24 cellular contexts compared by ENCODE assay signal in genomic region chr20:35326732-35327073, GRCh38. TPM values are rescaled to one million over a fixed set of nuclear protein-coding genes. Genes with fewer than 3 reads are reported as not detected.
DNase-seq lines count a peak whose midpoint lies in the region; ATAC-seq and TF ChIP-seq lines count a peak whose summit lies in the region.
"Had no signal": no experiment of that assay in that cellular context is flagged by ENCODE, and none has a peak within 500 bp of the region (broad histone marks: within the 10 kb centered on the region; RNA-seq: fewer than 3 reads in every experiment).

No MANE protein-coding gene starts in this region.

- TF ChIP-seq POLR2A in adrenal gland (IDR thresholded peaks at IDR 0.05) (no peak), stomach (IDR thresholded peaks at IDR 0.05) (no peak)

- WGBS in SK-N-SH (ENCODE audit: low lambda C conversion rate): 95% methylated on average over 3 of the region's 3 CpGs
- 77 to 88% (median 81%) methylated on average over 3 of the region's 3 CpGs for WGBS in adrenal gland, 4 donors
- 47% methylated on average over 3 of the region's 3 CpGs for WGBS in liver
- 79 to 95% (median 84%) methylated on average over 3 of the region's 3 CpGs for WGBS in stomach, 5 donors

- no peaks in the 10 kb centered on the region for H3K9me3 ChIP-seq in SK-N-SH
- H3K9me3 ChIP-seq in adrenal gland (replicated peaks in 1 of 3): no peaks in the 10 kb centered on the region
- H3K9me3 ChIP-seq in liver (ENCODE audit: control insufficient read depth in 4 of 4, low read length in 3 of 4): no peaks in the 10 kb centered on the region
- no peaks in the 10 kb centered on the region for H3K9me3 ChIP-seq in stomach
- H3K9me3 ChIP-seq in MM.1S (replicated peaks; ENCODE audit: insufficient read depth, low read length): no peaks in the 10 kb centered on the region
- H3K9me3 ChIP-seq: BLaER1 treated with 17β-estradiol and CSF1 and Interleukin-3, amounts not matched to agents 10 nM and 100 nM; esophagus muscularis mucosa; left ventricle myocardium inferior; tibial nerve had no signal

- H2AFZ ChIP-seq in SK-N-SH (ENCODE audit: low read depth) (no peak overlapping the region), MM.1S (ENCODE audit: low read length) (no peak overlapping the region)

- TF ChIP-seq RAD21 in SK-N-SH (IDR thresholded peaks at IDR 0.05; ENCODE audit: low read length) (no peak), liver (IDR thresholded peaks at IDR 0.05) (no peak)

- H3K27me3 ChIP-seq in SK-N-SH (ENCODE audit: insufficient read depth) (no peaks in the 10 kb centered on the region), adrenal gland (no peaks in the 10 kb centered on the region), liver (ENCODE audit: control insufficient read depth in 4 of 4, insufficient read depth in 4 of 4, low read length in 3 of 4) (no peaks in the 10 kb centered on the region), stomach (no peaks in the 10 kb centered on the region), MM.1S (replicated peaks; ENCODE audit: insufficient read depth, low read length) (no peaks in the 10 kb centered on the region)
- H3K27me3 ChIP-seq: BLaER1 treated with 17β-estradiol and CSF1 and Interleukin-3, amounts not matched to agents 10 nM and 100 nM; cardiac muscle cell; esophagus muscularis mucosa; tibial nerve had no signal

- ATAC-seq in SK-N-SH treated with all-trans-retinoic acid at 6 μM for 48 hours (no peak), GM21360 (IDR thresholded peaks at IDR 0.05; ENCODE audit: unreplicated experiment) (no peak)

- no peak overlapping the region for H3K4me3 ChIP-seq in SK-N-SH (ENCODE audit: low read depth in 2 of 2, low read length in 1 of 2)
- H3K4me3 ChIP-seq in adrenal gland: no peak overlapping the region
- H3K4me3 ChIP-seq in liver (ENCODE audit: low read depth in 1 of 3, low read length in 3 of 3): no peak overlapping the region
- H3K4me3 ChIP-seq in stomach: no peak overlapping the region
- no peak overlapping the region for H3K4me3 ChIP-seq in MM.1S (ENCODE audit: low read length)
- H3K4me3 ChIP-seq: BLaER1 treated with 17β-estradiol and CSF1 and Interleukin-3, amounts not matched to agents 10 nM and 100 nM; cardiac muscle cell; esophagus muscularis mucosa; left ventricle myocardium inferior; tibial nerve had no signal

- no peak for TF ChIP-seq EP300 in SK-N-SH (IDR thresholded peaks at IDR 0.05; ENCODE audit: borderline replicate concordance in 1 of 2, low read depth in 1 of 2, low read length in 1 of 2)
- no peak for TF ChIP-seq EP300 in stomach (IDR thresholded peaks at IDR 0.05)

- H4K20me1 ChIP-seq in SK-N-SH (ENCODE audit: insufficient read depth) (no peaks in the 10 kb centered on the region), MM.1S (ENCODE audit: insufficient read depth, low read length) (no peaks in the 10 kb centered on the region)

- H3F3A ChIP-seq in SK-N-SH (replicated peaks; ENCODE audit: insufficient read depth) (peaks cover 3% of the 10 kb centered on the region), MM.1S (ENCODE audit: insufficient read depth, low read length) (no peaks in the 10 kb centered on the region)

- no peak for DNase-seq in SK-N-SH
- no peak for DNase-seq in adrenal gland
- no peak for DNase-seq in stomach
- DNase-seq in posterior cingulate gyrus: no peak
- DNase-seq in MM.1S: no peak
- DNase-seq: 8988T; activated CD4-positive, CD25-positive, alpha-beta regulatory T cell treated with anti-CD3 and anti-CD28 coated beads, Interleukin-2, amount 50 U/mL, for 72 hours; GOT3; left ventricle myocardium inferior; NCI-H748 treated with DMSO at 0.1 percent for 48 hours; occipital lobe; right cardiac atrium; stimulated activated naive B cell treated with anti-CD40 and anti-IgM and Interleukin-4, amounts not matched to agents 10 μg/mL and 1 μg/mL and 100 μg/mL, for 72 hours had no signal

- H3K9ac ChIP-seq in SK-N-SH (no peak overlapping the region), liver (ENCODE audit: low read depth in 1 of 2, low read length in 2 of 2) (no peak overlapping the region), MM.1S (ENCODE audit: low read length) (no peak overlapping the region)

- H3K4me2 ChIP-seq in SK-N-SH: 0 out of 2 replicates have a peak overlapping the region, but pooled peaks have one; percentile 35
- H3K4me2 ChIP-seq in MM.1S (ENCODE audit: low read depth, low read length): no peak overlapping the region

- H3K4me1 ChIP-seq in SK-N-SH (ENCODE audit: control insufficient read depth in 1 of 2, insufficient read depth in 2 of 2, low read depth in 1 of 2, low read length in 1 of 2) (peaks cover 16 to 17% of the 10 kb centered on the region in 2 experiments; a peak in 3 of 4 replicates), adrenal gland (replicated peaks in 1 of 2) (peaks cover 9 to 29% of the 10 kb centered on the region in 2 donors), liver (ENCODE audit: control insufficient read depth in 4 of 4, insufficient read depth in 4 of 4, low read length in 3 of 4) (peaks cover 6 to 34% (median 26%) of the 10 kb centered on the region in 4 donors), stomach (peaks cover 5 to 36% (median 22%) of the 10 kb centered on the region in 4 donors), MM.1S (ENCODE audit: low read length) (no peaks in the 10 kb centered on the region)

- TF ChIP-seq CTCF in SK-N-SH (IDR thresholded peaks at IDR 0.05) (no peak), adrenal gland (IDR thresholded peaks at IDR 0.05) (no peak), liver (IDR thresholded peaks at IDR 0.05; ENCODE audit: low read depth, low read length, missing input control) (no peak), stomach (IDR thresholded peaks at IDR 0.05) (no peak), MM.1S (IDR thresholded peaks at IDR 0.05; ENCODE audit: low read length) (no peak)

- H3K36me3 ChIP-seq in SK-N-SH (replicated peaks in 1 of 2; ENCODE audit: control insufficient read depth in 1 of 2, insufficient read depth in 2 of 2, low read length in 1 of 2) (peaks cover 0 to 7% of the 10 kb centered on the region in 2 experiments), adrenal gland (replicated peaks in 1 of 2) (no peaks in the 10 kb centered on the region), liver (ENCODE audit: control insufficient read depth in 4 of 4, insufficient read depth in 3 of 4, low read depth in 1 of 4, low read length in 3 of 4) (no peaks in the 10 kb centered on the region), stomach (no peaks in the 10 kb centered on the region), MM.1S (replicated peaks; ENCODE audit: insufficient read depth, low read length) (no peaks in the 10 kb centered on the region)
- H3K36me3 ChIP-seq: cardiac muscle cell, esophagus muscularis mucosa, left ventricle myocardium inferior had no signal

- CTCF ChIA-PET in SK-N-SH (lab: Yijun Ruan, JAX): interaction anchor here (1.3 kb wide), 1 partner anchor 18 kb away, joined by 3 read pairs; no protein-coding TSS in a partner anchor

- no peaks in the 10 kb centered on the region for H3K79me2 ChIP-seq in SK-N-SH (ENCODE audit: insufficient read depth)
- H3K79me2 ChIP-seq in MM.1S (ENCODE audit: low read length): no peaks in the 10 kb centered on the region

- H3K27ac ChIP-seq in SK-N-SH (ENCODE audit: low read depth in 2 of 2, low read length in 1 of 2) (peak overlapping the region; percentile 9 to 62; a peak in 2 of 4 replicates), adrenal gland (peak overlapping the region in 4 of 5 donors; percentile 7 to 68 (median 38)), liver (ENCODE audit: low read depth in 1 of 2, low read length in 2 of 2) (peak overlapping the region; percentile 37 to 74), stomach (peak overlapping the region; percentile 52 to 80 (median 66)), MM.1S (ENCODE audit: low read length) (no peak overlapping the region)
- H3K27ac ChIP-seq: esophagus muscularis mucosa, left ventricle myocardium inferior, tibial nerve had no signal

- intact Hi-C loops in adrenal gland (cut with DNase I): no loop called here
- intact Hi-C loops in stomach (cut with DNase I; ENCODE audit: low total_unique reads): no loop called here
- intact Hi-C loops in posterior cingulate gyrus (cut with DNase I): no loop called here

- H3K9me2 ChIP-seq in SK-N-SH (no peaks in the 10 kb centered on the region), MM.1S (replicated peaks; ENCODE audit: insufficient read depth, low read length) (no peaks in the 10 kb centered on the region)

- POLR2A ChIA-PET in SK-N-SH (lab: Yijun Ruan, JAX): no interaction called here

TF ChIP-seq in SK-N-SH, 30 proteins besides CTCF, POLR2A, EP300 and RAD21 (continues in another document):
- no peak for TF ChIP-seq TEAD4 (IDR thresholded peaks at IDR 0.05; ENCODE audit: borderline replicate concordance, insufficient read depth)
- no peak for TF ChIP-seq TCF12 (IDR thresholded peaks at IDR 0.05)

TF ChIP-seq in SK-N-SH treated with all-trans-retinoic acid at 6 μM for 48 hours, 23 proteins besides CTCF, POLR2A, EP300 and RAD21 (continues in another document):
- TF ChIP-seq TCF4 (CRISPR knock-in tag; IDR thresholded peaks at IDR 0.05; ENCODE audit: borderline replicate concordance): no peak

RNA-seq across cellular contexts. Expression of gene FAM83C, which starts 34.5 kb away (rescaled TPM):
- polyA plus RNA-seq in SK-N-SH (2012; rRNA removed): not detected in 2 replicates
- not detected in 2 replicates for polyA plus RNA-seq in SK-N-SH (2012; cell fraction: cytosol; rRNA removed)
- 0.02 and 0.04 TPM in 2 replicates for polyA plus RNA-seq in SK-N-SH (2012; cell fraction: nucleus; rRNA removed)
- not detected for total RNA-seq in adrenal gland
- polyA plus RNA-seq in adrenal gland: under 1 TPM in 1 of 3 donors, not detected in 2; 0.03 TPM
- total RNA-seq in liver: under 1 TPM in 1 of 2 donors, not detected in 1; 0.05 TPM
- polyA plus RNA-seq in liver: not detected
- total RNA-seq in stomach: not detected
- 1 to 10 TPM in 1 of 3 donors, not detected in 2; 6.5 TPM for polyA plus RNA-seq in stomach
- total RNA-seq: activated T-helper 2 cell treated with anti-CD3 and anti-CD28 coated beads, Interferon-gamma antibody, Interleukin-2, Interleukin-4, amounts not matched to agents 10 μg/mL and 5 μg/mL and 100 μg/mL, durations not matched to agents 14 hours and 24 hours and 36 hours; cardiac muscle cell; esophagus muscularis mucosa; G401; left ventricle myocardium inferior; mucosa of gallbladder; occipital lobe; right cardiac atrium; SK-MEL-5; tibial nerve had no signal
- polyA plus RNA-seq: cardiac muscle cell, right cardiac atrium had no signal

RNA-seq across cellular contexts. Expression of gene EIF6, which starts 42.1 kb away (rescaled TPM):
- polyA plus RNA-seq in SK-N-SH (2012; rRNA removed) (343 and 356 TPM in 2 replicates), adrenal gland (100 to 1,000 TPM in 2 of 3 donors, 10 to 100 TPM in 1; 85.4 to 145 (median 112) TPM), liver (100 to 1,000 TPM; 140 to 160 TPM), stomach (100 to 1,000 TPM; 123 to 163 (median 163) TPM)
- polyA plus RNA-seq in SK-N-SH (2012; cell fraction: cytosol; rRNA removed): 174 and 232 TPM in 2 replicates
- 485 and 538 TPM in 2 replicates for polyA plus RNA-seq in SK-N-SH (2012; cell fraction: nucleus; rRNA removed)
- total RNA-seq in adrenal gland (100 to 1,000 TPM in 4 of 8 donors, 10 to 100 TPM in 4; 56.7 to 222 (median 108) TPM), liver (10 to 100 TPM; 60.8 to 71.3 TPM), stomach (10 to 100 TPM; 16.3 to 99.5 (median 88.9) TPM)

RNA-seq across cellular contexts. Expression of gene MMP24OS, which starts 48.8 kb away (rescaled TPM):
- polyA plus RNA-seq in SK-N-SH (2012; rRNA removed) (52.4 and 53.1 TPM in 2 replicates), adrenal gland (100 to 1,000 TPM in 2 of 3 donors, 10 to 100 TPM in 1; 72.3 to 150 (median 144) TPM), liver (10 to 100 TPM; 15.2 to 16.0 TPM), stomach (10 to 100 TPM; 27.3 to 82.4 (median 58.3) TPM)
- 45.2 and 58.3 TPM in 2 replicates for polyA plus RNA-seq in SK-N-SH (2012; cell fraction: cytosol; rRNA removed)
- polyA plus RNA-seq in SK-N-SH (2012; cell fraction: nucleus; rRNA removed): 64.2 and 76.0 TPM in 2 replicates
- total RNA-seq in adrenal gland (100 to 1,000 TPM in 2 of 8 donors, 10 to 100 TPM in 6; 24.8 to 141 (median 75.7) TPM), liver (1 to 10 TPM; 5.2 to 5.4 TPM), stomach (10 to 100 TPM; 16.2 to 70.7 (median 37.9) TPM)
